In genomic region chr19:5418676-5419075, GRCh38 we compare ENCODE assay signal across 4 cellular contexts.
TF ChIP-seq lines count a peak whose summit lies in the region.

No MANE protein-coding gene starts in this region.

TF ChIP-seq in SK-N-SH, 30 proteins besides CTCF, POLR2A, EP300 and RAD21 (continued from another document):
- TF ChIP-seq REST (IDR thresholded peaks at IDR 0.05; ENCODE audit: low read depth, low read length): peak; percentile 75; the same call in 1 of the 2 replicates

TF ChIP-seq in SK-N-SH treated with all-trans-retinoic acid at 6 μM for 48 hours, 23 proteins besides CTCF, POLR2A, EP300 and RAD21 (continued from another document):
- TF ChIP-seq CREB5 (CRISPR knock-in tag; IDR thresholded peaks at IDR 0.05; ENCODE audit: low read depth): no peak

TF ChIP-seq in HCT116, 20 proteins besides CTCF, POLR2A, EP300 and RAD21 (continued from another document):
- no peak for TF ChIP-seq SP1 (IDR thresholded peaks at IDR 0.05; ENCODE audit: low read depth)
- TF ChIP-seq ELF1 (IDR thresholded peaks at IDR 0.05; ENCODE audit: borderline replicate concordance, low read depth): no peak
- peak; percentile 32; the same call in 1 of the 2 replicates for TF ChIP-seq REST (IDR thresholded peaks at IDR 0.05; ENCODE audit: low read depth)
- no peak for TF ChIP-seq YY1 (IDR thresholded peaks at IDR 0.05; ENCODE audit: extremely low read depth, insufficient replicate concordance, low read depth, low read length)
TF ChIP-seq in HCT116: peak in this region for 1.

TF ChIP-seq in PFSK-1, 5 proteins besides CTCF, POLR2A, EP300 and RAD21 (continued from another document):
- no peak for TF ChIP-seq SIN3A (IDR thresholded peaks at IDR 0.05; ENCODE audit: borderline replicate concordance, insufficient read depth, low read length)
